In genomic region chr13:98478134-98479129, GRCh38 we compare ENCODE assay signal across 8 cellular contexts.
A peak's percentile ranks its signal among the peaks of the same experiment; 100 is the strongest.
DNase-seq lines count a peak whose midpoint lies in the region; ATAC-seq and TF ChIP-seq lines count a peak whose summit lies in the region.

No MANE protein-coding gene starts in this region.

- H3K9ac ChIP-seq in mesendoderm (ENCODE audit: low read length) = no peak overlapping the region

- WGBS in mesendoderm (ENCODE audit: extremely low coverage, insufficient coverage, low lambda C conversion rate) = no CpG with 5 or more reads among the region's 18 CpGs
- WGBS in right cardiac atrium = 76% methylated on average over 18 of the region's 18 CpGs

- H3K4ac ChIP-seq in mesendoderm (ENCODE audit: low read depth, low read length) = no peak overlapping the region

- H3K4me1 Mint-ChIP-seq in WTC11 = peaks cover 83% of the 10 kb centered on the region

- H3K27ac Mint-ChIP-seq in WTC11 = peak overlapping the region; percentile 90

- ATAC-seq in HG03060 (IDR thresholded peaks at IDR 0.05; ENCODE audit: low read depth, unreplicated experiment) (peak; percentile 39), WTC11 (peak; percentile 13), right cardiac atrium (no peak)

- CTCF ChIA-PET in WTC11 (lab: Charles Lee) = interaction anchor here (0.5 to 2.2 kb wide), 11 partner anchors 11 to 484 kb away, joined by 3 to 11 read pairs (median 4); no protein-coding TSS in a partner anchor

- H2BK5ac ChIP-seq in mesendoderm (ENCODE audit: low read length) = peak overlapping the region; percentile 40

- intact Hi-C loops in right cardiac atrium (cut with DNase I) = loop anchor here in 1 of 4 donors (10.0 kb wide), 1 partner anchor 96 kb away; the partner anchor contains the start of gene STK24

- POLR2A ChIA-PET in WTC11 (lab: Charles Lee) = interaction anchor here (0.9 kb wide), 1 partner anchor 99 kb away, joined by 3 read pairs; no protein-coding TSS in a partner anchor

- H3K4me1 ChIP-seq in cardiac muscle cell (ENCODE audit: low read depth) = peaks cover 71% of the 10 kb centered on the region
- H3K4me1 ChIP-seq in right atrium auricular region = peaks cover 0 to 79% of the 10 kb centered on the region in 2 donors
- peaks cover 21% of the 10 kb centered on the region for H3K4me1 ChIP-seq in mesendoderm (ENCODE audit: control insufficient read depth, low read depth, low read length)
- H3K4me1 ChIP-seq in right cardiac atrium (ENCODE audit: control insufficient read depth, insufficient read depth, low read length) = peaks cover 20% of the 10 kb centered on the region

- H3K36me3 ChIP-seq in cardiac muscle cell (no peaks in the 10 kb centered on the region), right atrium auricular region (peaks cover 10% of the 10 kb centered on the region), mesendoderm (ENCODE audit: control insufficient read depth, insufficient read depth, low read length) (no peaks in the 10 kb centered on the region)

- H3K79me2 ChIP-seq in mesendoderm (ENCODE audit: control insufficient read depth, insufficient read depth, low read length) = peaks cover 39% of the 10 kb centered on the region

- no peak overlapping the region for H2BK120ac ChIP-seq in mesendoderm (ENCODE audit: low read depth, low read length)

- DNase-seq in cardiac muscle cell (ENCODE audit: low read depth in 1 of 2, low spot score in 1 of 2) (peak; percentile 27 to 33), right atrium auricular region (ENCODE audit: low spot score) (no peak), WTC11 (ENCODE audit: low spot score) (no peak), mesendoderm (peak; percentile 88), GF-D8 (lab: John Stamatoyannopoulos, UW) (no peak), activated gamma-delta T cell treated with Interleukin-2 at 50 U/mL for 16 hours (no peak), right cardiac atrium (no peak)

- peaks cover 13% of the 10 kb centered on the region; the same call in 1 of the 2 replicates for H3K36me3 Mint-ChIP-seq in WTC11

- H3K79me1 ChIP-seq in mesendoderm (ENCODE audit: low read length) = peaks cover 41% of the 10 kb centered on the region

- H3K9me3 ChIP-seq in cardiac muscle cell (ENCODE audit: low read depth) = no peaks in the 10 kb centered on the region
- H3K9me3 ChIP-seq in right atrium auricular region = no peaks in the 10 kb centered on the region
- no peaks in the 10 kb centered on the region for H3K9me3 ChIP-seq in right cardiac atrium (ENCODE audit: control insufficient read depth, low read length)

- no peaks in the 10 kb centered on the region for H3K27me3 ChIP-seq in cardiac muscle cell
- H3K27me3 ChIP-seq in right atrium auricular region = no peaks in the 10 kb centered on the region
- H3K27me3 ChIP-seq in mesendoderm (ENCODE audit: insufficient read depth, low read length, poor library complexity) = no peaks in the 10 kb centered on the region
- no peaks in the 10 kb centered on the region for H3K27me3 ChIP-seq in right cardiac atrium (ENCODE audit: control insufficient read depth, insufficient read depth)

- no peak overlapping the region for H4K8ac ChIP-seq in mesendoderm (ENCODE audit: low read depth, low read length)

- H2AK5ac ChIP-seq in mesendoderm (ENCODE audit: low read length) = no peak overlapping the region

- H2BK15ac ChIP-seq in mesendoderm (replicated peaks; ENCODE audit: low read depth) = no peak overlapping the region

- H3K27ac ChIP-seq in cardiac muscle cell (peak overlapping the region; percentile 98), right atrium auricular region (peak overlapping the region in 1 of 2 donors; percentile 38), mesendoderm (ENCODE audit: low read depth, low read length) (no peak overlapping the region), right cardiac atrium (ENCODE audit: low read length) (no peak overlapping the region)

- H4K5ac ChIP-seq in mesendoderm (ENCODE audit: low read length) = no peak overlapping the region

- H3K18ac ChIP-seq in mesendoderm (ENCODE audit: low read length) = peak overlapping the region; percentile 29

- H3K27me3 Mint-ChIP-seq in WTC11 (ENCODE audit: low read depth) = no peaks in the 10 kb centered on the region

- H3K4me3 Mint-ChIP-seq in WTC11 = no peak overlapping the region

- TF ChIP-seq CTCF in cardiac muscle cell (IDR thresholded peaks at IDR 0.05; ENCODE audit: low read depth, low read length) (no peak), right atrium auricular region (IDR thresholded peaks at IDR 0.05) (no peak), WTC11 (IDR thresholded peaks at IDR 0.05) (no peak)

- H3K56ac ChIP-seq in mesendoderm (ENCODE audit: low read length) = peak overlapping the region; percentile 44

- no peak overlapping the region for H3K4me2 ChIP-seq in mesendoderm (ENCODE audit: low read length)

- no peaks in the 10 kb centered on the region for H3K9me3 Mint-ChIP-seq in WTC11

- H3K4me3 ChIP-seq in cardiac muscle cell (no peak overlapping the region), right atrium auricular region (no peak overlapping the region), mesendoderm (ENCODE audit: low read length) (no peak overlapping the region), right cardiac atrium (ENCODE audit: low read length) (no peak overlapping the region)

- no peak overlapping the region for H3K23ac ChIP-seq in mesendoderm (ENCODE audit: low read length)

TF ChIP-seq in WTC11, 78 proteins besides CTCF, POLR2A, EP300 and RAD21:
- TF ChIP-seq FOXJ3 (CRISPR knock-in tag; IDR thresholded peaks at IDR 0.05; ENCODE audit: borderline replicate concordance) (no peak), ZNF281 (CRISPR knock-in tag; IDR thresholded peaks at IDR 0.05) (no peak), ZNF219 (CRISPR knock-in tag; IDR thresholded peaks at IDR 0.05; ENCODE audit: borderline replicate concordance) (no peak), TEAD1 (CRISPR knock-in tag; IDR thresholded peaks at IDR 0.05) (no peak), USF1 (CRISPR knock-in tag; IDR thresholded peaks at IDR 0.05) (peak; percentile 54; the same call in 1 of the 2 replicates), CDX4 (CRISPR knock-in tag; IDR thresholded peaks at IDR 0.05; ENCODE audit: borderline replicate concordance) (no peak), USF2 (CRISPR knock-in tag; IDR thresholded peaks at IDR 0.05) (peak; percentile 60)

Comparison
In these comparisons a context has a peak if more than half of its experiments do, and no peak if none do; other contexts are left out.
1. DNase-seq: peak in cardiac muscle cell (2 of 2) and mesendoderm (single experiment); none in right atrium auricular region (single experiment), WTC11 (single experiment), GF-D8 (single experiment), activated gamma-delta T cell treated with Interleukin-2 at 50 U/mL for 16 hours (single experiment) and right cardiac atrium (0 of 3).
2. ATAC-seq: peak in HG03060 (single experiment) and WTC11 (single experiment); none in right cardiac atrium (0 of 2).